11 cellular contexts compared by ENCODE assay signal in the genomic region with DNA sequence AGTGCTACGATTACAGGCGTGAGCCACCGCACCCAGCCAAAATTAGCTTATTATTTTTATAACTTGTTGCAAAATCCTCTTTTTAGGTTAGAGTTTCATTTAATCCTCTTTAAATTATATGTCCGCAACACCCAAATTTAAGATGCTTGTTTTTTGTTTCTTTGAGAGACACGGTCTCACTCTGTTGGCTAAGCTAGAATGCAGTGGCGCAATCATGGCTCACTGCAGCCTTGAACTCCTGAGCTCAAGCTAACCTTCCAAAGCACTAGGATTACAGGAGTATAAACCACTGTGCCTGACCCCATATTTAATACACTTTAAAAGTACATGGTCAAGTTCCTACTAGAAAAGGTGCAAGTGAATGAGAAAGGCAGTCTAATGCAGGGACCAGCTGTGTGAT. TPM values are rescaled to one million over a fixed set of nuclear protein-coding genes. Genes with fewer than 3 reads are reported as not detected.
DNase-seq lines count a peak whose midpoint lies in the region; ATAC-seq, FAIRE-seq and TF ChIP-seq lines count a peak whose summit lies in the region.
"Had no signal": no experiment of that assay in that cellular context is flagged by ENCODE, and none has a peak within 500 bp of the region (broad histone marks: within the 10 kb centered on the region; RNA-seq: fewer than 3 reads in every experiment).

No MANE protein-coding gene starts in this region.

- DNase-seq in Calu3: no peak
- DNase-seq in Karpas-422: no peak
- DNase-seq in GM12878 (ENCODE audit: low read depth, low spot score): no peak
- DNase-seq in D341Med (ENCODE audit: low spot score): no peak
- DNase-seq in hypothalamus (lab: John Stamatoyannopoulos, UW): no peak
- DNase-seq in lower lobe of right lung: no peak
- DNase-seq: GDM1, spleen had no signal

- H3K4me1 Mint-ChIP-seq in Calu3 (ENCODE audit: low read depth, unreplicated experiment): peaks cover 23% of the 10 kb centered on the region

- no peak for ATAC-seq in GM12878
- ATAC-seq in lower lobe of right lung: no peak
- ATAC-seq in GM21360 (IDR thresholded peaks at IDR 0.05; ENCODE audit: unreplicated experiment): no peak
- ATAC-seq: esophagus mucosa had no signal

- SMC1A ChIA-PET in GM12878 (lab: Charles Lee; ENCODE audit: uncharacterized antibody, unreplicated experiment): interaction anchor here (1.5 to 2.1 kb wide), 4 partner anchors 12 to 179 kb away, joined by 5 to 12 read pairs (median 8); no protein-coding TSS in a partner anchor

- POLR2A ChIA-PET in GM12878 (lab: Charles Lee): interaction anchor here (0.7 to 1.9 kb wide), 3 partner anchors 11 to 40 kb away, joined by 3 to 6 read pairs (median 5); no protein-coding TSS in a partner anchor

- RAD21 ChIA-PET in GM12878 (lab: Charles Lee; ENCODE audit: unreplicated experiment): interaction anchor here (0.7 to 2.5 kb wide), 4 partner anchors 15 to 179 kb away, joined by 3 to 10 read pairs (median 3); no protein-coding TSS in a partner anchor

- no peaks in the 10 kb centered on the region for H3F3A ChIP-seq in neural cell (ENCODE audit: insufficient read depth, low read length, poor library complexity, severe bottlenecking)

- H3K27ac Mint-ChIP-seq in Calu3 (ENCODE audit: unreplicated experiment): peak overlapping the region; percentile 74

- no peak overlapping the region for H2AFZ ChIP-seq in Karpas-422 (ENCODE audit: low read length)
- no peak overlapping the region for H2AFZ ChIP-seq in GM12878 (ENCODE audit: control insufficient read depth, low read depth, low read length)
- no peak overlapping the region for H2AFZ ChIP-seq in neural cell (ENCODE audit: low read depth, low read length)

- in situ Hi-C loops in GM12878 (cut with MboI): no loop called here

- FAIRE-seq in GM12878 (lab: Jason Lieb, UNC): no peak

- TF ChIP-seq RAD21 in GM12878 (IDR thresholded peaks at IDR 0.05; ENCODE audit: insufficient read depth, low read depth, low read length): no peak
- TF ChIP-seq RAD21 in neural cell (conservative IDR thresholded peaks at IDR 0.05): no peak

- H3K4me1 ChIP-seq in Karpas-422 (ENCODE audit: low read length) (peaks cover 30% of the 10 kb centered on the region), GM12878 (ENCODE audit: control insufficient read depth, insufficient read depth, low read length) (peaks cover 7% of the 10 kb centered on the region), lower lobe of right lung (peaks cover 19% of the 10 kb centered on the region)

- WGBS in GM12878 (ENCODE audit: insufficient coverage, insufficient replicate concordance, low lambda C conversion rate, missing lambda C conversion rate): 97% methylated on average over 6 of the region's 6 CpGs

- TF ChIP-seq CTCF in Calu3 (IDR thresholded peaks at IDR 0.05; ENCODE audit: unreplicated experiment) (no peak), GM12878 (IDR thresholded peaks at IDR 0.05 in 2 of 3, conservative IDR thresholded peaks at IDR 0.05 in 1 of 3; ENCODE audit: control insufficient read depth in 2 of 3, extremely low read depth in 1 of 3, insufficient read depth in 1 of 3, low read depth in 3 of 3, low read length in 3 of 3) (no peak), neural cell (IDR thresholded peaks at IDR 0.05; ENCODE audit: poor library complexity, severe bottlenecking) (no peak), lower lobe of right lung (IDR thresholded peaks at IDR 0.05) (no peak)

- no TSS peak for BruUV-seq in Calu3 (replicated peaks; lab: Mats Ljungman, UMichigan)
- no TSS peak for BruUV-seq in GM12878 (replicated peaks; lab: Mats Ljungman, UMichigan)

- TF ChIP-seq EP300 in GM12878 (IDR thresholded peaks at IDR 0.05; ENCODE audit: borderline replicate concordance in 1 of 2, control insufficient read depth in 1 of 2, low read depth in 2 of 2, low read length in 2 of 2): no peak
- no peak for TF ChIP-seq EP300 in neural cell (conservative IDR thresholded peaks at IDR 0.05; ENCODE audit: poor library complexity, severe bottlenecking)

- H3K27me3 ChIP-seq in Karpas-422 (ENCODE audit: low read length) (no peaks in the 10 kb centered on the region), GM12878 (replicated peaks in 1 of 2; ENCODE audit: control insufficient read depth in 2 of 2, insufficient read depth in 2 of 2, low read length in 1 of 2) (0 out of 4 replicates have a peak, but pooled peaks cover 0 to under 1% of the 10 kb centered on the region in 2 experiments), neural cell (ENCODE audit: insufficient read depth, low read depth, low read length) (no peaks in the 10 kb centered on the region), lower lobe of right lung (ENCODE audit: low read depth) (no peaks in the 10 kb centered on the region)

- H3K27me3 Mint-ChIP-seq in Calu3 (ENCODE audit: unreplicated experiment): no peaks in the 10 kb centered on the region

- CTCF ChIA-PET in Calu3 (lab: Charles Lee) (interaction anchor here (0.8 kb wide), 1 partner anchor 148 kb away, joined by 3 read pairs; no protein-coding TSS in a partner anchor), GM12878 (lab: Yijun Ruan, JAX) (interaction anchor here (1.7 to 2.7 kb wide), 3 partner anchors 15 to 179 kb away, joined by 6 to 15 read pairs (median 10); no protein-coding TSS in a partner anchor)

- H3K4me3 ChIP-seq in Karpas-422 (ENCODE audit: low read length) (peak overlapping the region; percentile 67; the same call in 1 of the 2 replicates), GM12878 (peak overlapping the region; percentile 72; the same call in 1 of the 2 replicates), neural cell (ENCODE audit: low read length) (peak overlapping the region; percentile 73), lower lobe of right lung (no peak overlapping the region)

- H3K36me3 ChIP-seq in Karpas-422 (ENCODE audit: insufficient read depth, low read length): peaks cover 17% of the 10 kb centered on the region
- peaks cover 0 to 5% of the 10 kb centered on the region in 2 experiments; a peak in 1 of 4 replicates for H3K36me3 ChIP-seq in GM12878 (ENCODE audit: control insufficient read depth in 2 of 2, insufficient read depth in 2 of 2, low read length in 1 of 2)
- no peaks in the 10 kb centered on the region for H3K36me3 ChIP-seq in neural cell (ENCODE audit: insufficient read depth, low read length)
- peaks cover 4% of the 10 kb centered on the region for H3K36me3 ChIP-seq in lower lobe of right lung

- H4K20me1 ChIP-seq in Karpas-422 (ENCODE audit: insufficient read depth, low read depth, low read length) (peaks cover 5% of the 10 kb centered on the region; the same call in 1 of the 2 replicates), GM12878 (ENCODE audit: control insufficient read depth, insufficient read depth) (peaks cover 2% of the 10 kb centered on the region; the same call in 1 of the 2 replicates), neural cell (ENCODE audit: insufficient read depth) (no peaks in the 10 kb centered on the region)

- no peak overlapping the region for H3K27ac ChIP-seq in Karpas-422 (ENCODE audit: low read length)
- no peak overlapping the region for H3K27ac ChIP-seq in GM12878 (ENCODE audit: control insufficient read depth, insufficient read depth)
- H3K27ac ChIP-seq in neural cell (ENCODE audit: low read length): no peak overlapping the region
- no peak overlapping the region for H3K27ac ChIP-seq in lower lobe of right lung
- H3K27ac ChIP-seq: spleen had no signal

- H3K9ac ChIP-seq in Karpas-422 (ENCODE audit: low read length): no peak overlapping the region
- no peak overlapping the region for H3K9ac ChIP-seq in GM12878 (ENCODE audit: control insufficient read depth, insufficient read depth, low read length)
- no peak overlapping the region for H3K9ac ChIP-seq in neural cell (ENCODE audit: low read length)

- H3K9me2 ChIP-seq in Karpas-422 (replicated peaks; ENCODE audit: insufficient read depth, low read length): no peaks in the 10 kb centered on the region
- no peaks in the 10 kb centered on the region for H3K9me2 ChIP-seq in neural cell (ENCODE audit: insufficient read depth, low read length)

- no peak for TF ChIP-seq POLR2A in GM12878 (IDR thresholded peaks at IDR 0.05; ENCODE audit: low read depth, low read length)

- intact Hi-C loops in Calu3 (cut with micrococcal nuclease; ENCODE audit: unreplicated experiment): loop anchor here (1.0 kb wide), 1 partner anchor 60 kb away; no protein-coding TSS in a partner anchor
- intact Hi-C loops in GM12878 (cut with micrococcal nuclease; ENCODE audit: unreplicated experiment): no loop called here
- intact Hi-C loops in lower lobe of right lung (cut with DNase I): no loop called here

- H3K36me3 Mint-ChIP-seq in Calu3 (ENCODE audit: insufficient read depth, unreplicated experiment): peaks cover 51% of the 10 kb centered on the region

- peaks cover 58% of the 10 kb centered on the region for H3K79me2 ChIP-seq in Karpas-422 (ENCODE audit: low read length)
- peaks cover 46% of the 10 kb centered on the region for H3K79me2 ChIP-seq in GM12878 (ENCODE audit: control insufficient read depth, insufficient read depth, low read length)
- peaks cover 33% of the 10 kb centered on the region for H3K79me2 ChIP-seq in neural cell (replicated peaks; ENCODE audit: insufficient read depth, low read length)

- peak overlapping the region; percentile 96 for H3K4me3 Mint-ChIP-seq in Calu3 (ENCODE audit: low read depth, unreplicated experiment)

- H3K4me2 ChIP-seq in Karpas-422 (ENCODE audit: low read depth, low read length, poor library complexity, severe bottlenecking) (peak overlapping the region; percentile 65), GM12878 (ENCODE audit: control insufficient read depth, insufficient read depth) (peak overlapping the region; percentile 5; the same call in 1 of the 2 replicates), neural cell (ENCODE audit: low read length) (peak overlapping the region; percentile 68)

- no peaks in the 10 kb centered on the region for H3K9me3 Mint-ChIP-seq in Calu3 (ENCODE audit: low read depth, unreplicated experiment)

- H3K9me3 ChIP-seq in Karpas-422 (ENCODE audit: low read length): no peaks in the 10 kb centered on the region
- no peaks in the 10 kb centered on the region for H3K9me3 ChIP-seq in GM12878 (replicated peaks; ENCODE audit: control insufficient read depth, insufficient read depth, low read length)
- H3K9me3 ChIP-seq in neural cell (ENCODE audit: low read length): no peaks in the 10 kb centered on the region
- H3K9me3 ChIP-seq in lower lobe of right lung: no peaks in the 10 kb centered on the region
- H3K9me3 ChIP-seq: spleen had no signal

RNA-seq across cellular contexts. Expression of a gene that starts 2.2 kb away (rescaled TPM):
- 183 and 196 TPM in 2 replicates for total RNA-seq in Calu3 (2022)
- total RNA-seq in Karpas-422 (2014; rRNA removed; shearing (Covaris generic); ENCODE audit: low replicate concordance): 138 and 185 TPM in 2 replicates
- 58.3 and 60.8 TPM in 2 replicates for total RNA-seq in GM12878 (2013; cell fraction: nucleolus; rRNA removed)
- 185 and 195 TPM in 2 replicates for total RNA-seq in GM12878 (2014; rRNA removed)
- total RNA-seq in GM12878 (2014; rRNA removed; fragmentation: Illumina TruSeq; extraction: Trizol): 220 and 226 TPM in 2 replicates
- total RNA-seq in GM12878 (2021): 151 and 167 TPM in 2 replicates
- polyA plus RNA-seq in GM12878 (2011; ENCODE audit: low read depth): 94.1 TPM
- polyA plus RNA-seq in GM12878 (2011; rRNA removed): 274 and 374 TPM in 2 replicates
- 206 and 245 TPM in 2 replicates for polyA plus RNA-seq in GM12878 (2011; cell fraction: cytosol; rRNA removed)
- 201 and 203 TPM in 2 replicates for polyA plus RNA-seq in GM12878 (2011; cell fraction: nucleus; rRNA removed)
- polyA plus RNA-seq in GM12878 (2012): 111 and 128 TPM in 2 replicates
- polyA plus RNA-seq in GM12878 (2014; fragmentation: Illumina TruSeq; extraction: Trizol): 203 and 272 TPM in 2 replicates
- 100 to 1,000 TPM in 1 of 2 experiments, 10 to 100 TPM in 1; 95.3 to 155 TPM for polyA plus RNA-seq in GM12878 (2014; fragmentation: Nextera tagmentation; extraction: Ambion mirVana)
- polyA plus RNA-seq in GM12878 (2014; rRNA removed): 149 and 170 TPM in 2 replicates
- polyA plus RNA-seq in GM12878 (2016; fragmentation: Nextera tagmentation; extraction: Ambion mirVana): 100 to 1,000 TPM; 244 to 277 TPM
- 191 and 251 TPM in 2 replicates for polyA minus RNA-seq in GM12878 (2011; rRNA and poly(A)+ RNA removed)
- polyA minus RNA-seq in GM12878 (2011; cell fraction: cytosol; rRNA and poly(A)+ RNA removed): 66.4 and 73.4 TPM in 2 replicates
- polyA minus RNA-seq in GM12878 (2011; cell fraction: nucleus; rRNA and poly(A)+ RNA removed): 31.8 and 55.2 TPM in 2 replicates
- polyA plus RNA-seq in neural cell: 197 and 204 TPM in 2 replicates
- 83.6 and 90.3 TPM in 2 replicates for polyA minus RNA-seq in neural cell
- 61.7 TPM for total RNA-seq in lower lobe of right lung

Comparison
In these comparisons a context has a peak if more than half of its experiments do, and no peak if none do; other contexts are left out.
1. H3K4me2 ChIP-seq: peak in every context shown above with its lines; median percentile 68 in neural cell; 65 in Karpas-422; 5 in GM12878.